ENCODE assay signal across 24 cellular contexts in genomic region chr14:52876806-52877205, GRCh38.
DNase-seq lines count a peak whose midpoint lies in the region; ATAC-seq and TF ChIP-seq lines count a peak whose summit lies in the region.
"Had no signal": no experiment of that assay in that cellular context is flagged by ENCODE, and none has a peak within 500 bp of the region (broad histone marks: within the 10 kb centered on the region; RNA-seq: fewer than 3 reads in every experiment).

No MANE protein-coding gene starts in this region.

- H3K4me1 ChIP-seq in mammary epithelial cell (ENCODE audit: insufficient read depth, low read length) = peaks cover 17% of the 10 kb centered on the region
- H3K4me1 ChIP-seq in fibroblast of lung (ENCODE audit: control insufficient read depth, extremely low read depth, insufficient read depth, low read length) = peaks cover 23% of the 10 kb centered on the region
- peaks cover 0 to 63% (median 25%) of the 10 kb centered on the region in 5 donors for H3K4me1 ChIP-seq in subcutaneous abdominal adipose tissue (ENCODE audit: control insufficient read depth in 5 of 5, insufficient read depth in 5 of 5, low read length in 5 of 5)

- H3K4me1 Mint-ChIP-seq in MCF 10A (ENCODE audit: insufficient read depth, unreplicated experiment) (peaks cover 37% of the 10 kb centered on the region), WTC11 (peaks cover 69% of the 10 kb centered on the region)
- H3K4me1 Mint-ChIP-seq: memory B cell, natural killer cell had no signal

- H3K27me3 ChIP-seq in mammary epithelial cell (ENCODE audit: insufficient read depth, low read length) = no peaks in the 10 kb centered on the region
- no peaks in the 10 kb centered on the region for H3K27me3 ChIP-seq in fibroblast of lung (ENCODE audit: control insufficient read depth, insufficient read depth, low read length)
- no peaks in the 10 kb centered on the region for H3K27me3 ChIP-seq in subcutaneous abdominal adipose tissue (ENCODE audit: control insufficient read depth in 5 of 5, insufficient read depth in 4 of 5, low read length in 5 of 5)
- H3K27me3 ChIP-seq: breast epithelium, foreskin keratinocyte, MG63, upper lobe of right lung had no signal

- H4K20me1 ChIP-seq in mammary epithelial cell (ENCODE audit: insufficient read depth, low read length) (no peaks in the 10 kb centered on the region), fibroblast of lung (ENCODE audit: control insufficient read depth, extremely low read depth, insufficient read depth, low read length) (no peaks in the 10 kb centered on the region)

- H3K9me3 Mint-ChIP-seq in MCF 10A (ENCODE audit: unreplicated experiment) (no peaks in the 10 kb centered on the region), WTC11 (no peaks in the 10 kb centered on the region)
- H3K9me3 Mint-ChIP-seq: memory B cell, natural killer cell had no signal

- H2AFZ ChIP-seq in mammary epithelial cell (ENCODE audit: low read depth, low read length) (no peak overlapping the region), fibroblast of lung (ENCODE audit: low read length) (no peak overlapping the region)

- in situ Hi-C loops in mammary epithelial cell (cut with MboI; ENCODE audit: low sequenced_read_pairs in 2 of 2) = no loop called here

- 97% methylated on average over 2 of the region's 2 CpGs for WGBS in mammary epithelial cell (ENCODE audit: low coverage, missing lambda C conversion rate)

- no TSS peak for BruUV-seq in MCF 10A (replicated peaks; lab: Mats Ljungman, UMichigan)
- BruUV-seq in mammary epithelial cell (replicated peaks; lab: Mats Ljungman, UMichigan) = no TSS peak

- CTCF ChIA-PET in MCF 10A (lab: Yijun Ruan, JAX) (no interaction called here), mammary epithelial cell (lab: Charles Lee; ENCODE audit: low non-redundant PET) (no interaction called here), WTC11 (lab: Charles Lee) (no interaction called here)

- no peak for ATAC-seq in WTC11
- ATAC-seq: foreskin keratinocyte, HCT116, natural killer cell, upper lobe of right lung had no signal

- H3K36me3 Mint-ChIP-seq in MCF 10A (ENCODE audit: insufficient read depth, unreplicated experiment) (peaks cover 69% of the 10 kb centered on the region), WTC11 (peaks cover 32% of the 10 kb centered on the region)
- H3K36me3 Mint-ChIP-seq: activated naive CD8-positive, alpha-beta T cell; memory B cell; natural killer cell had no signal

- H3K79me2 ChIP-seq in mammary epithelial cell (ENCODE audit: insufficient read depth, low read length) (no peaks in the 10 kb centered on the region), fibroblast of lung (ENCODE audit: control insufficient read depth, insufficient read depth, low read length) (peaks cover 18% of the 10 kb centered on the region)

- H3K4me3 ChIP-seq in mammary epithelial cell (replicated peaks in 1 of 3; ENCODE audit: insufficient read depth in 1 of 3, low read depth in 2 of 3, low read length in 3 of 3) (no peak overlapping the region), fibroblast of lung (replicated peaks in 1 of 4; ENCODE audit: control extremely low read depth in 1 of 4, insufficient read depth in 1 of 4, low read depth in 3 of 4, low read length in 4 of 4) (no peak overlapping the region), subcutaneous abdominal adipose tissue (ENCODE audit: low read depth in 1 of 5, low read length in 5 of 5) (no peak overlapping the region)
- H3K4me3 ChIP-seq: breast epithelium, MG63, upper lobe of right lung had no signal

- DNase-seq in MCF 10A (ENCODE audit: unreplicated experiment) (no peak), mammary epithelial cell (no peak), WTC11 (ENCODE audit: low spot score) (no peak), fibroblast of lung (ENCODE audit: low read depth in 2 of 2) (peak in 1 of 2 donors; percentile 67), CD1c-positive myeloid dendritic cell (ENCODE audit: extremely low spot score) (no peak), mesenteric fat pad (ENCODE audit: low spot score) (no peak)
- no peak for DNase-seq in activated CD8-positive, alpha-beta memory T cell treated with anti-CD3 and anti-CD28 coated beads, Interleukin-2, amount 50 U/mL, for 4 hours
- DNase-seq: activated CD4-positive, alpha-beta T cell treated with anti-CD3 and anti-CD28 coated beads for 1 hour; foreskin keratinocyte; kidney; MG63; natural killer cell; NCI-H146; NCI-H524 treated with DMSO at 0.1 percent for 48 hours; RPMI8226; stimulated activated CD4-positive, alpha-beta T cell treated with anti-CD3 and anti-CD28 coated beads, Interleukin-2, amount 100 ng/mL, for 24 hours; stimulated activated naive CD4-positive, alpha-beta T cell; upper lobe of right lung had no signal

- H3K4me2 ChIP-seq in mammary epithelial cell (ENCODE audit: insufficient read depth, low read depth, low read length) (no peak overlapping the region), fibroblast of lung (ENCODE audit: extremely low read depth, insufficient read depth, low read length) (no peak overlapping the region)

- intact Hi-C loops in MCF 10A (cut with micrococcal nuclease) = no loop called here
- intact Hi-C loops in mammary epithelial cell (cut with micrococcal nuclease) = no loop called here

- H3K27ac ChIP-seq in mammary epithelial cell (ENCODE audit: insufficient read depth, low read depth, low read length) (no peak overlapping the region), fibroblast of lung (ENCODE audit: insufficient read depth, low read length) (peak overlapping the region; percentile 41), subcutaneous abdominal adipose tissue (ENCODE audit: low read depth, low read length) (peak overlapping the region; percentile 80)
- H3K27ac ChIP-seq: 22Rv1, breast epithelium, foreskin keratinocyte, upper lobe of right lung had no signal

- H3K36me3 ChIP-seq in mammary epithelial cell (ENCODE audit: insufficient read depth, low read length) = peaks cover 19% of the 10 kb centered on the region
- H3K36me3 ChIP-seq in fibroblast of lung (ENCODE audit: control insufficient read depth, insufficient read depth, low read length) = peaks cover 19% of the 10 kb centered on the region
- peaks cover 33 to 72% (median 48%) of the 10 kb centered on the region in 5 donors for H3K36me3 ChIP-seq in subcutaneous abdominal adipose tissue (ENCODE audit: control insufficient read depth in 5 of 5, insufficient read depth in 5 of 5, low read length in 5 of 5)
- H3K36me3 ChIP-seq: breast epithelium had no signal

- H3K27ac Mint-ChIP-seq in MCF 10A (ENCODE audit: low read depth, unreplicated experiment) (peak overlapping the region; percentile 73), WTC11 (peak overlapping the region; percentile 88)
- H3K27ac Mint-ChIP-seq: activated naive CD8-positive, alpha-beta T cell; memory B cell; natural killer cell had no signal

- H3K27me3 Mint-ChIP-seq in MCF 10A (ENCODE audit: insufficient read depth, unreplicated experiment) = no peaks in the 10 kb centered on the region
- H3K27me3 Mint-ChIP-seq in WTC11 (ENCODE audit: low read depth) = no peaks in the 10 kb centered on the region

- dilution Hi-C loops in mammary epithelial cell (cut with HindIII; ENCODE audit: low sequenced_read_pairs) = no loop called here

- TF ChIP-seq CTCF in MCF 10A (IDR thresholded peaks at IDR 0.05; ENCODE audit: unreplicated experiment) (no peak), mammary epithelial cell (conservative IDR thresholded peaks at IDR 0.05 in 1 of 2, IDR thresholded peaks at IDR 0.05 in 1 of 2; ENCODE audit: extremely low read depth in 1 of 2, insufficient read depth in 1 of 2, low read depth in 1 of 2, low read length in 2 of 2) (no peak), WTC11 (IDR thresholded peaks at IDR 0.05) (no peak), fibroblast of lung (conservative IDR thresholded peaks at IDR 0.05 in 1 of 2, IDR thresholded peaks at IDR 0.05 in 1 of 2; ENCODE audit: low read depth in 1 of 2, low read length in 2 of 2) (no peak)

- H3K9ac ChIP-seq in mammary epithelial cell (ENCODE audit: insufficient read depth, low read length) = no peak overlapping the region
- no peak overlapping the region for H3K9ac ChIP-seq in fibroblast of lung (ENCODE audit: insufficient read depth, low read length)
- H3K9ac ChIP-seq in subcutaneous abdominal adipose tissue (ENCODE audit: low read length in 5 of 5) = peak overlapping the region in 1 of 5 donors; percentile 10

- no peaks in the 10 kb centered on the region for H3K9me3 ChIP-seq in mammary epithelial cell (replicated peaks; ENCODE audit: insufficient read depth, low read length)
- no peaks in the 10 kb centered on the region for H3K9me3 ChIP-seq in fibroblast of lung (ENCODE audit: control insufficient read depth, insufficient read depth, low read depth, low read length)
- no peaks in the 10 kb centered on the region for H3K9me3 ChIP-seq in subcutaneous abdominal adipose tissue (ENCODE audit: control insufficient read depth in 5 of 5, low read length in 5 of 5)
- H3K9me3 ChIP-seq: breast epithelium, MG63, upper lobe of right lung had no signal

- POLR2A ChIA-PET in MCF 10A (lab: Yijun Ruan, JAX) (interaction anchor here (1.8 kb wide), 1 partner anchor 13 kb away, joined by 12 read pairs; no protein-coding TSS in a partner anchor), WTC11 (lab: Charles Lee) (no interaction called here)

- H3K4me3 Mint-ChIP-seq in MCF 10A (ENCODE audit: unreplicated experiment) (no peak overlapping the region), WTC11 (peak overlapping the region; percentile 40)
- H3K4me3 Mint-ChIP-seq: activated naive CD8-positive, alpha-beta T cell; memory B cell; natural killer cell had no signal

TF ChIP-seq in WTC11, 78 proteins besides CTCF, POLR2A, EP300 and RAD21 (continues in another document):
- no peak for TF ChIP-seq GABPB1 (CRISPR knock-in tag; IDR thresholded peaks at IDR 0.05)
- TF ChIP-seq, protein P1, sequence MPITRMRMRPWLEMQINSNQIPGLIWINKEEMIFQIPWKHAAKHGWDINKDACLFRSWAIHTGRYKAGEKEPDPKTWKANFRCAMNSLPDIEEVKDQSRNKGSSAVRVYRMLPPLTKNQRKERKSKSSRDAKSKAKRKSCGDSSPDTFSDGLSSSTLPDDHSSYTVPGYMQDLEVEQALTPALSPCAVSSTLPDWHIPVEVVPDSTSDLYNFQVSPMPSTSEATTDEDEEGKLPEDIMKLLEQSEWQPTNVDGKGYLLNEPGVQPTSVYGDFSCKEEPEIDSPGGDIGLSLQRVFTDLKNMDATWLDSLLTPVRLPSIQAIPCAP (CRISPR knock-in tag; IDR thresholded peaks at IDR 0.05) = no peak
- TF ChIP-seq, protein P2, sequence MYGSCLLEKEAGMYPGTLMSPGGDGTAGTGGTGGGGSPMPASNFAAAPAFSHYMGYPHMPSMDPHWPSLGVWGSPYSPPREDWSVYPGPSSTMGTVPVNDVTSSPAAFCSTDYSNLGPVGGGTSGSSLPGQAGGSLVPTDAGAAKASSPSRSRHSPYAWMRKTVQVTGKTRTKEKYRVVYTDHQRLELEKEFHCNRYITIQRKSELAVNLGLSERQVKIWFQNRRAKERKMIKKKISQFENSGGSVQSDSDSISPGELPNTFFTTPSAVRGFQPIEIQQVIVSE (CRISPR knock-in tag; IDR thresholded peaks at IDR 0.05; ENCODE audit: borderline replicate concordance) = no peak
- TF ChIP-seq CBFB (CRISPR knock-in tag; IDR thresholded peaks at IDR 0.05; ENCODE audit: low read depth) = no peak
